Comparison of ENCODE assay signal across 20 cellular contexts in the genomic region with DNA sequence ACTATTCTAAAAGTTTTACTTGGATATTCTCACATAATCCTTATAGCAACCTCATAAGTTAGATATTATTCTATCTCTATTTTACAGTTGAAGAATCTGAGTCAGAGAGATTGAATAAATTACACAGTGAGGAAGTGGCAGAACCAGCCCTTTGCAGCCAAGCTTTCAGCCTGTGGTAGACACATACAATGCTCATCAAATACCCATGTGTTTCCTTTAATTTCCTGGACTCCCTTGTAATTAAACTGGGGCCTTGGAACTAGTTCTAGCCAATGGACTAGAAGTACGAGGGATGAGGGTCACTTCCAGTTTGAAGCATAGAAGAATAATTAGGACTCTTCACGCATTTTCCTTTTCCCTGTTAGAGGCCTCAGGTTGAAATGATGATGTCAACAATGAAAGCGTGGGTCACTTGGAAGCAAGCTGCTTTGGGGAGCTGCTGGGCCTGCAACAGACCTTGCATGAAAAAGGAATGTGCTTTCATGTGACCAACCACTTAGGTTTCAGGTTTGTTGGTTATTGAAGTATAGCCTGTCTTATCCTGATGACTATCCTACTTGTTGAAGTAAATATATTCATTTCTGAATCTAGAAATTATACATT. TPM values are rescaled to one million over a fixed set of nuclear protein-coding genes. Genes with fewer than 3 reads are reported as not detected.
DNase-seq lines count a peak whose midpoint lies in the region; ATAC-seq and TF ChIP-seq lines count a peak whose summit lies in the region.
"Had no signal": no experiment of that assay in that cellular context is flagged by ENCODE, and none has a peak within 500 bp of the region (broad histone marks: within the 10 kb centered on the region; RNA-seq: fewer than 3 reads in every experiment).

No MANE protein-coding gene starts in this region.

- TF ChIP-seq POLR2A in uterus (IDR thresholded peaks at IDR 0.05) = no peak

- H3K4me3 ChIP-seq in A673 (ENCODE audit: low read depth, low read length, poor library complexity, severe bottlenecking) = no peak overlapping the region
- no peak overlapping the region for H3K4me3 ChIP-seq in HEK293 (ENCODE audit: low read depth, low read length)
- H3K4me3 ChIP-seq in colonic mucosa = no peak overlapping the region
- H3K4me3 ChIP-seq in mucosa of descending colon = no peak overlapping the region
- H3K4me3 ChIP-seq in uterus = no peak overlapping the region
- H3K4me3 ChIP-seq: adrenal gland, cardiac muscle cell, PC-9, tibial artery had no signal

- CTCF ChIA-PET in A673 (lab: Charles Lee) = no interaction called here
- CTCF ChIA-PET in HEK293 (lab: Yijun Ruan, JAX) = interaction anchor here (0.9 to 1.2 kb wide), 2 partner anchors 14 to 40 kb away, joined by 3 to 4 read pairs; no protein-coding TSS in a partner anchor

- no TSS peak for BruUV-seq in A673 (replicated peaks; lab: Mats Ljungman, UMichigan)

- peak overlapping the region in 1 of 2 donors; percentile 67 for H3K9ac ChIP-seq in colonic mucosa (ENCODE audit: low read depth in 2 of 2, low read length in 2 of 2)

- H3K27ac ChIP-seq in A673 (ENCODE audit: low read depth, low read length, poor library complexity, severe bottlenecking) (no peak overlapping the region), HEK293 (ENCODE audit: extremely low read depth, low read depth, low read length) (no peak overlapping the region), colonic mucosa (peak overlapping the region; percentile 50), uterus (no peak overlapping the region)
- H3K27ac ChIP-seq: adrenal gland, cardiac muscle cell, tibial artery had no signal

- H3K4me1 ChIP-seq in A673 (ENCODE audit: insufficient read depth, low read length, poor library complexity, severe bottlenecking) (peaks cover 15% of the 10 kb centered on the region), HEK293 (ENCODE audit: control insufficient read depth, insufficient read depth, low read length) (peaks cover 30% of the 10 kb centered on the region), colonic mucosa (peaks cover 4% of the 10 kb centered on the region), mucosa of descending colon (ENCODE audit: low read depth) (peaks cover 24% of the 10 kb centered on the region), uterus (no peaks in the 10 kb centered on the region)
- H3K4me1 ChIP-seq: adrenal gland, tibial artery had no signal

- no peaks in the 10 kb centered on the region for H3K36me3 ChIP-seq in A673 (ENCODE audit: insufficient read depth, low read length, poor library complexity, severe bottlenecking)
- no peaks in the 10 kb centered on the region for H3K36me3 ChIP-seq in HEK293 (ENCODE audit: control insufficient read depth in 2 of 2, insufficient read depth in 1 of 2, low read length in 2 of 2)
- no peaks in the 10 kb centered on the region for H3K36me3 ChIP-seq in colonic mucosa
- H3K36me3 ChIP-seq in mucosa of descending colon (ENCODE audit: low read depth) = no peaks in the 10 kb centered on the region
- no peaks in the 10 kb centered on the region for H3K36me3 ChIP-seq in uterus
- H3K36me3 ChIP-seq: adrenal gland, cardiac muscle cell, tibial artery had no signal

- H3K27me3 ChIP-seq in A673 (replicated peaks; ENCODE audit: insufficient read depth, low read depth, low read length, poor library complexity) (no peaks in the 10 kb centered on the region), colonic mucosa (no peaks in the 10 kb centered on the region), uterus (no peaks in the 10 kb centered on the region)
- H3K27me3 ChIP-seq: adrenal gland, cardiac muscle cell, tibial artery had no signal

- H3K9me3 ChIP-seq in A673 (ENCODE audit: low read depth, low read length, poor library complexity, severe bottlenecking) (no peaks in the 10 kb centered on the region), HEK293 (ENCODE audit: control insufficient read depth, insufficient read depth, low read depth, low read length) (no peaks in the 10 kb centered on the region), colonic mucosa (no peaks in the 10 kb centered on the region), mucosa of descending colon (no peaks in the 10 kb centered on the region), uterus (no peaks in the 10 kb centered on the region)
- H3K9me3 ChIP-seq: adrenal gland, tibial artery had no signal

- ATAC-seq in mucosa of descending colon (peak; percentile 75), HG03457 (IDR thresholded peaks at IDR 0.05; ENCODE audit: unreplicated experiment) (no peak), HG02884 (IDR thresholded peaks at IDR 0.05; ENCODE audit: unreplicated experiment) (no peak)
- ATAC-seq: activated CD4-positive, alpha-beta T cell treated with anti-CD3 and anti-CD28 coated beads for 36 hours; CD8-positive, alpha-beta T cell; stimulated activated memory B cell treated with anti-CD40 and anti-IgM and Interleukin-4, amounts not matched to agents 10 μg/mL and 1 μg/mL and 100 μg/mL, for 72 hours had no signal

- intact Hi-C loops in A673 (cut with micrococcal nuclease; ENCODE audit: unreplicated experiment) = no loop called here
- intact Hi-C loops in colonic mucosa (cut with DNase I) = no loop called here
- intact Hi-C loops in mucosa of descending colon (cut with DNase I, micrococcal nuclease) = no loop called here
- intact Hi-C loops in uterus (cut with DNase I; ENCODE audit: low total_unique reads) = no loop called here

- POLR2A ChIA-PET in A673 (lab: Charles Lee; ENCODE audit: low non-redundant PET) (no interaction called here), HEK293 (lab: Yijun Ruan, JAX) (interaction anchor here (0.6 kb wide), 1 partner anchor 14 kb away, joined by 3 read pairs; no protein-coding TSS in a partner anchor)

- TF ChIP-seq CTCF in A673 (conservative IDR thresholded peaks at IDR 0.05; ENCODE audit: low read depth, low read length) = no peak
- no peak for TF ChIP-seq CTCF in HEK293 (tag by site-specific recombination; IDR thresholded peaks at IDR 0.05)
- TF ChIP-seq CTCF in colonic mucosa (IDR thresholded peaks at IDR 0.05) = no peak
- no peak for TF ChIP-seq CTCF in mucosa of descending colon (IDR thresholded peaks at IDR 0.05)
- no peak for TF ChIP-seq CTCF in uterus (IDR thresholded peaks at IDR 0.05)

- DNase-seq in A673 (ENCODE audit: low spot score) = peak; percentile 26
- DNase-seq in colonic mucosa = no peak
- no peak for DNase-seq in mucosa of descending colon
- DNase-seq in iPS-NIHi7 (ENCODE audit: extremely low spot score) = no peak
- no peak for DNase-seq in uterus
- DNase-seq: activated CD4-positive, alpha-beta T cell treated with anti-CD3 and anti-CD28 coated beads for 36 hours; activated CD8-positive, alpha-beta memory T cell treated with anti-CD3 and anti-CD28 coated beads, Interleukin-2, amount 50 U/mL, for 4 hours; activated effector memory CD4-positive, alpha-beta T cell treated with anti-CD3 and anti-CD28 coated beads, Interleukin-2, amount 50 U/mL, for 16 hours; adrenal gland; CD8-positive, alpha-beta T cell; hippocampal formation; NCI-H2029 treated with DMSO at 0.1 percent for 48 hours; NCI-H524; tibial artery had no signal

TF ChIP-seq in HEK293, 187 proteins besides CTCF, POLR2A, EP300 and RAD21 (continues in another document):
- TF ChIP-seq ZNF48 (tag by site-specific recombination; IDR thresholded peaks at IDR 0.05) = no peak
- TF ChIP-seq ZNF600 (tag by site-specific recombination; IDR thresholded peaks at IDR 0.05) = peak; percentile 54; the same call in 1 of the 2 replicates
- TF ChIP-seq ZNF223 (tag by site-specific recombination; IDR thresholded peaks at IDR 0.05) = no peak
- peak; percentile 88 for TF ChIP-seq SP7 (tag by site-specific recombination; IDR thresholded peaks at IDR 0.05)
- TF ChIP-seq ZNF335 (tag by site-specific recombination; conservative IDR thresholded peaks at IDR 0.05) = peak; percentile 46; the same call in 1 of the 2 replicates
- 0 out of 2 replicates have a peak, but pooled peaks have one; percentile 31 for TF ChIP-seq ZBTB20 (tag by site-specific recombination; IDR thresholded peaks at IDR 0.05)
- no peak for TF ChIP-seq ZNF184 (tag by site-specific recombination; IDR thresholded peaks at IDR 0.05)
- TF ChIP-seq ZNF394 (tag by site-specific recombination; IDR thresholded peaks at IDR 0.05; ENCODE audit: borderline replicate concordance) = 0 out of 2 replicates have a peak, but pooled peaks have one; percentile 51
- TF ChIP-seq OSR2 (tag by site-specific recombination; IDR thresholded peaks at IDR 0.05) = 0 out of 2 replicates have a peak, but pooled peaks have one; percentile 3
- TF ChIP-seq, protein P1, sequence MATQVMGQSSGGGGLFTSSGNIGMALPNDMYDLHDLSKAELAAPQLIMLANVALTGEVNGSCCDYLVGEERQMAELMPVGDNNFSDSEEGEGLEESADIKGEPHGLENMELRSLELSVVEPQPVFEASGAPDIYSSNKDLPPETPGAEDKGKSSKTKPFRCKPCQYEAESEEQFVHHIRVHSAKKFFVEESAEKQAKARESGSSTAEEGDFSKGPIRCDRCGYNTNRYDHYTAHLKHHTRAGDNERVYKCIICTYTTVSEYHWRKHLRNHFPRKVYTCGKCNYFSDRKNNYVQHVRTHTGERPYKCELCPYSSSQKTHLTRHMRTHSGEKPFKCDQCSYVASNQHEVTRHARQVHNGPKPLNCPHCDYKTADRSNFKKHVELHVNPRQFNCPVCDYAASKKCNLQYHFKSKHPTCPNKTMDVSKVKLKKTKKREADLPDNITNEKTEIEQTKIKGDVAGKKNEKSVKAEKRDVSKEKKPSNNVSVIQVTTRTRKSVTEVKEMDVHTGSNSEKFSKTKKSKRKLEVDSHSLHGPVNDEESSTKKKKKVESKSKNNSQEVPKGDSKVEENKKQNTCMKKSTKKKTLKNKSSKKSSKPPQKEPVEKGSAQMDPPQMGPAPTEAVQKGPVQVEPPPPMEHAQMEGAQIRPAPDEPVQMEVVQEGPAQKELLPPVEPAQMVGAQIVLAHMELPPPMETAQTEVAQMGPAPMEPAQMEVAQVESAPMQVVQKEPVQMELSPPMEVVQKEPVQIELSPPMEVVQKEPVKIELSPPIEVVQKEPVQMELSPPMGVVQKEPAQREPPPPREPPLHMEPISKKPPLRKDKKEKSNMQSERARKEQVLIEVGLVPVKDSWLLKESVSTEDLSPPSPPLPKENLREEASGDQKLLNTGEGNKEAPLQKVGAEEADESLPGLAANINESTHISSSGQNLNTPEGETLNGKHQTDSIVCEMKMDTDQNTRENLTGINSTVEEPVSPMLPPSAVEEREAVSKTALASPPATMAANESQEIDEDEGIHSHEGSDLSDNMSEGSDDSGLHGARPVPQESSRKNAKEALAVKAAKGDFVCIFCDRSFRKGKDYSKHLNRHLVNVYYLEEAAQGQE (tag by site-specific recombination; IDR thresholded peaks at IDR 0.05) = no peak
- TF ChIP-seq FEZF1 (tag by site-specific recombination; IDR thresholded peaks at IDR 0.05) = 0 out of 2 replicates have a peak, but pooled peaks have one; percentile 7

RNA-seq across cellular contexts. Expression of gene CAST, which starts 12.1 kb away (rescaled TPM):
- 66.8 and 72.5 TPM in 2 replicates for total RNA-seq in A673 (2021)
- 100 to 1,000 TPM; 315 to 490 TPM for total RNA-seq in colonic mucosa
- 100 to 1,000 TPM; 348 to 433 (median 372) TPM for total RNA-seq in mucosa of descending colon
- total RNA-seq in uterus = 100 to 1,000 TPM in 3 of 4 donors, 10 to 100 TPM in 1; 98.2 to 350 (median 136) TPM
